Comparison of ENCODE assay signal across 14 cellular contexts in the genomic region with DNA sequence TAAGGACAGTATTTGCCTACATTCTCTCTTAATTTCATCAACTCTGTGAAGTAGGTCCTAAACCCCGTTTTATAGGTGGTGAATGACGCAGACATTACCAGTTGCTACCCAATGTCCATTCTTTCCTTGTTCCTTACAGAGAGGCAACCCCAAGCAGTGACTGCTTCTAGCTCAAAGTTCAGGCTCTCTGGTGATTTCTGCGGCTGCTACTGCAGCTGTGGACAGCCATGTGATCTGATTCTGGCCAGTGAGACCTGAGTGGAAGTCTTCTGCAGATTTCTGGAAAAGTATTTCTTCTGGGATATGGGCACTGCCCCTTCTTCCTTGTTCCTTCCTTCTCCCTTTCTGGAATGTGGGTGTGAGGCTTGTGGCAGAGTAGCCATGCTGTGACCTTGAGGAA.
DNase-seq lines count a peak whose midpoint lies in the region; ATAC-seq, FAIRE-seq and TF ChIP-seq lines count a peak whose summit lies in the region.
"Had no signal": no experiment of that assay in that cellular context is flagged by ENCODE, and none has a peak within 500 bp of the region (broad histone marks: within the 10 kb centered on the region; RNA-seq: fewer than 3 reads in every experiment).

No MANE protein-coding gene starts in this region.

- H3K4me1 Mint-ChIP-seq in MCF 10A (ENCODE audit: insufficient read depth, unreplicated experiment), result peaks cover 38% of the 10 kb centered on the region

- H3K27me3 Mint-ChIP-seq in MCF 10A (ENCODE audit: insufficient read depth, unreplicated experiment), result no peaks in the 10 kb centered on the region

- POLR2A ChIA-PET in MCF 10A (lab: Yijun Ruan, JAX), result interaction anchor here (0.6 to 9.2 kb wide), 17 partner anchors 11 to 1133 kb away, joined by 3 to 189 read pairs (median 5); a partner anchor contains a TSS

- H3K9me3 ChIP-seq in left ventricle myocardium inferior (replicated peaks), result no peaks in the 10 kb centered on the region
- H3K9me3 ChIP-seq in right cardiac atrium (ENCODE audit: control insufficient read depth, low read length), result no peaks in the 10 kb centered on the region
- H3K9me3 ChIP-seq in muscle layer of colon (ENCODE audit: low read length), result no peaks in the 10 kb centered on the region
- no peaks in the 10 kb centered on the region for H3K9me3 ChIP-seq in vagina
- H3K9me3 ChIP-seq: BLaER1 had no signal

- H3K4me3 ChIP-seq in left ventricle myocardium inferior (no peak overlapping the region), right cardiac atrium (ENCODE audit: low read length) (no peak overlapping the region), muscle layer of colon (ENCODE audit: low read depth in 1 of 2, low read length in 2 of 2) (no peak overlapping the region), vagina (no peak overlapping the region)
- H3K4me3 ChIP-seq: BLaER1 had no signal

- H3K36me3 ChIP-seq in left ventricle myocardium inferior (no peaks in the 10 kb centered on the region), muscle layer of colon (ENCODE audit: insufficient read depth, low read length) (no peaks in the 10 kb centered on the region), vagina (no peaks in the 10 kb centered on the region)
- H3K36me3 ChIP-seq: BLaER1 had no signal

- WGBS in right cardiac atrium, result 80% methylated on average over 3 of the region's 3 CpGs

- no peaks in the 10 kb centered on the region for H3K9me3 Mint-ChIP-seq in MCF 10A (ENCODE audit: unreplicated experiment)

- H3K27me3 ChIP-seq in left ventricle myocardium inferior (ENCODE audit: low read depth) (no peaks in the 10 kb centered on the region), right cardiac atrium (ENCODE audit: control insufficient read depth, insufficient read depth) (no peaks in the 10 kb centered on the region), muscle layer of colon (ENCODE audit: control insufficient read depth in 1 of 2, insufficient read depth in 2 of 2, low read length in 2 of 2) (no peaks in the 10 kb centered on the region), vagina (no peaks in the 10 kb centered on the region)
- H3K27me3 ChIP-seq: BLaER1 had no signal

- no peak overlapping the region for H3K4me3 Mint-ChIP-seq in MCF 10A (ENCODE audit: unreplicated experiment)

- intact Hi-C loops in left ventricle myocardium inferior (cut with micrococcal nuclease) (no loop called here), right cardiac atrium (cut with DNase I) (no loop called here), MCF 10A (cut with micrococcal nuclease) (loop anchor here (1.0 kb wide), 1 partner anchor 26 kb away; no protein-coding TSS in a partner anchor), vagina (cut with DNase I) (no loop called here)

- DNase-seq in left ventricle myocardium inferior (no peak), right cardiac atrium (no peak), MCF 10A (ENCODE audit: unreplicated experiment) (no peak), vagina (ENCODE audit: extremely low spot score in 2 of 2) (no peak), nucleus accumbens (lab: John Stamatoyannopoulos, UW) (no peak), NCI-H526 treated with DMSO at 0.1 percent for 48 hours (lab: John Stamatoyannopoulos, UW) (no peak), urothelium cell line (ENCODE audit: low spot score) (no peak)
- DNase-seq: activated CD8-positive, alpha-beta memory T cell treated with anti-CD3 and anti-CD28 coated beads, Interleukin-2, amount 50 U/mL, for 4 hours; cortex of kidney; NCI-H1694 treated with DMSO at 0.1 percent for 48 hours; RPMI8226; stimulated activated naive CD4-positive, alpha-beta T cell had no signal

- TF ChIP-seq CTCF in left ventricle myocardium inferior (IDR thresholded peaks at IDR 0.05; ENCODE audit: borderline replicate concordance) (no peak), MCF 10A (IDR thresholded peaks at IDR 0.05; ENCODE audit: unreplicated experiment) (no peak), vagina (IDR thresholded peaks at IDR 0.05) (no peak)

- no peak for TF ChIP-seq POLR2A in vagina (IDR thresholded peaks at IDR 0.05)

- H3K27ac ChIP-seq in left ventricle myocardium inferior (replicated peaks) (peak overlapping the region; percentile 3), right cardiac atrium (ENCODE audit: low read length) (no peak overlapping the region), muscle layer of colon (ENCODE audit: low read depth, low read length) (peak overlapping the region; percentile 1), vagina (peak overlapping the region; percentile 34)
- H3K27ac ChIP-seq: BLaER1 had no signal

- BruUV-seq in MCF 10A (replicated peaks; lab: Mats Ljungman, UMichigan), result no TSS peak

- no peak for FAIRE-seq in urothelium cell line (lab: Jason Lieb, UNC)

- CTCF ChIA-PET in MCF 10A (lab: Yijun Ruan, JAX), result interaction anchor here (0.7 to 2.6 kb wide), 3 partner anchors 19 to 114 kb away, joined by 3 to 11 read pairs (median 3); no protein-coding TSS in a partner anchor

- no peak overlapping the region for H3K9ac ChIP-seq in muscle layer of colon (ENCODE audit: low read length)
- H3K9ac ChIP-seq: BLaER1 had no signal

- H3K27ac Mint-ChIP-seq in MCF 10A (ENCODE audit: low read depth, unreplicated experiment), result peak overlapping the region; percentile 83

- ATAC-seq in right cardiac atrium, result no peak

- H3K4me1 ChIP-seq in left ventricle myocardium inferior (peaks cover 30% of the 10 kb centered on the region), right cardiac atrium (ENCODE audit: control insufficient read depth, insufficient read depth, low read length) (peaks cover 3% of the 10 kb centered on the region), muscle layer of colon (ENCODE audit: insufficient read depth, low read length) (peaks cover 16% of the 10 kb centered on the region), vagina (peaks cover 51% of the 10 kb centered on the region)

- H3K36me3 Mint-ChIP-seq in MCF 10A (ENCODE audit: insufficient read depth, unreplicated experiment), result no peaks in the 10 kb centered on the region
